Comparison of ENCODE assay signal across 29 cellular contexts in genomic region chr12:5871741-5872140, GRCh38.
"Had no signal": no experiment of that assay in that cellular context is flagged by ENCODE, and none has a peak within 500 bp of the region (broad histone marks: within the 10 kb centered on the region; RNA-seq: fewer than 3 reads in every experiment).

No MANE protein-coding gene starts in this region.

- H3K4me3 ChIP-seq: neural progenitor cell, ovary, psoas muscle, right lobe of liver, sigmoid colon, stomach, thoracic aorta, thyroid gland, tibial nerve, upper lobe of left lung, vagina had no signal

- H3K27ac ChIP-seq: neural progenitor cell, ovary, parathyroid adenoma, psoas muscle, right lobe of liver, sigmoid colon, stomach, thoracic aorta, thyroid gland, tibial nerve, upper lobe of left lung, vagina had no signal

- H3K4me1 ChIP-seq: parathyroid adenoma, psoas muscle, right lobe of liver, sigmoid colon, stomach, thyroid gland, tibial nerve, upper lobe of left lung, vagina had no signal

- H3K27me3 ChIP-seq: neural progenitor cell, ovary, right lobe of liver, thyroid gland, tibial nerve, upper lobe of left lung, vagina had no signal

- DNase-seq: naive thymus-derived CD8-positive, alpha-beta T cell; nephron progenitor cell; occipital lobe; ovary; posterior cingulate gyrus; psoas muscle; right cardiac atrium; right lobe of liver; sigmoid colon; small intestine; stimulated activated CD4-positive, alpha-beta T cell treated with anti-CD3 and anti-CD28 coated beads, Interleukin-15, amount 100 ng/mL, for 24 hours; stimulated activated CD4-positive, alpha-beta T cell treated with anti-CD3 and anti-CD28 coated beads, Interleukin-2, amount 100 ng/mL, for 24 hours; stimulated activated CD4-positive, alpha-beta T cell treated with anti-CD3 and anti-CD28 coated beads, Interleukin-2, amount 100 ng/mL, for 48 hours; stimulated activated CD4-positive, alpha-beta T cell treated with anti-CD3 and anti-CD28 coated beads, Interleukin-4, amount 100 ng/mL, for 24 hours; stimulated activated naive B cell treated with anti-CD40 and anti-IgM and Interleukin-4, amounts not matched to agents 10 μg/mL and 1 μg/mL and 100 μg/mL, for 72 hours; stimulated activated naive CD4-positive, alpha-beta T cell treated with Interleukin-2 at 50 U/mL for 16 hours; stomach; thyroid gland; trophoblast cell; upper lobe of left lung had no signal

- H3K36me3 Mint-ChIP-seq: naive thymus-derived CD8-positive, alpha-beta T cell; natural killer cell treated with Interleukin-12 subunit alpha and Interleukin-12 subunit beta and Interleukin-15 and Interleukin-18, amount 100 ng/mL, for 72 hours; neural progenitor cell; stimulated activated effector memory CD8-positive, alpha-beta T cell treated with anti-CD3 and anti-CD28 coated beads, Interleukin-12 subunit alpha, Interleukin-12 subunit beta, amount 100 ng/mL, for 72 hours; stimulated activated naive B cell treated with anti-CD40 and anti-IgM and Interleukin-4, amounts not matched to agents 10 μg/mL and 1 μg/mL and 100 μg/mL, for 72 hours had no signal

- ATAC-seq: naive thymus-derived CD8-positive, alpha-beta T cell; natural killer cell treated with Interleukin-12 subunit alpha and Interleukin-12 subunit beta and Interleukin-15 and Interleukin-18, amount 100 ng/mL, for 72 hours; psoas muscle; right cardiac atrium; right lobe of liver; stimulated activated effector memory CD8-positive, alpha-beta T cell treated with anti-CD3 and anti-CD28 coated beads, Interleukin-12 subunit alpha, Interleukin-12 subunit beta, amount 100 ng/mL, for 72 hours; stimulated activated naive B cell treated with anti-CD40 and anti-IgM and Interleukin-4, amounts not matched to agents 10 μg/mL and 1 μg/mL and 100 μg/mL, for 72 hours had no signal

- H3K4me3 Mint-ChIP-seq: naive thymus-derived CD8-positive, alpha-beta T cell; natural killer cell treated with Interleukin-12 subunit alpha and Interleukin-12 subunit beta and Interleukin-15 and Interleukin-18, amount 100 ng/mL, for 72 hours; nephron progenitor cell; neural progenitor cell; stimulated activated effector memory CD8-positive, alpha-beta T cell treated with anti-CD3 and anti-CD28 coated beads, Interleukin-12 subunit alpha, Interleukin-12 subunit beta, amount 100 ng/mL, for 72 hours; stimulated activated naive B cell treated with anti-CD40 and anti-IgM and Interleukin-4, amounts not matched to agents 10 μg/mL and 1 μg/mL and 100 μg/mL, for 72 hours; stimulated activated naive CD8-positive, alpha-beta T cell treated with anti-CD3 and anti-CD28 coated beads, Interleukin-15, Interleukin-2, amounts not matched to agents 100 ng/mL and 50 ng/mL, for 24 hours had no signal

- H3K4me1 Mint-ChIP-seq: naive thymus-derived CD8-positive, alpha-beta T cell; nephron progenitor cell; stimulated activated effector memory CD8-positive, alpha-beta T cell treated with anti-CD3 and anti-CD28 coated beads, Interleukin-12 subunit alpha, Interleukin-12 subunit beta, amount 100 ng/mL, for 72 hours; stimulated activated naive B cell treated with anti-CD40 and anti-IgM and Interleukin-4, amounts not matched to agents 10 μg/mL and 1 μg/mL and 100 μg/mL, for 72 hours had no signal

- H3K27ac Mint-ChIP-seq: naive thymus-derived CD8-positive, alpha-beta T cell; natural killer cell treated with Interleukin-12 subunit alpha and Interleukin-12 subunit beta and Interleukin-15 and Interleukin-18, amount 100 ng/mL, for 72 hours; nephron progenitor cell; neural progenitor cell; progenitor cell of endocrine pancreas; stimulated activated effector memory CD8-positive, alpha-beta T cell treated with anti-CD3 and anti-CD28 coated beads, Interleukin-12 subunit alpha, Interleukin-12 subunit beta, amount 100 ng/mL, for 72 hours; stimulated activated naive B cell treated with anti-CD40 and anti-IgM and Interleukin-4, amounts not matched to agents 10 μg/mL and 1 μg/mL and 100 μg/mL, for 72 hours; stimulated activated naive CD8-positive, alpha-beta T cell treated with anti-CD3 and anti-CD28 coated beads, Interleukin-15, Interleukin-2, amounts not matched to agents 100 ng/mL and 50 ng/mL, for 24 hours had no signal

- H3K9me3 ChIP-seq: ovary, psoas muscle, right lobe of liver, sigmoid colon, stomach, thoracic aorta, thyroid gland, tibial nerve, upper lobe of left lung, vagina had no signal

- H3K36me3 ChIP-seq: neural progenitor cell, ovary, right lobe of liver, sigmoid colon, stomach, thoracic aorta, thyroid gland, tibial nerve, vagina had no signal

- H3K9me3 Mint-ChIP-seq: naive thymus-derived CD8-positive, alpha-beta T cell; natural killer cell treated with Interleukin-12 subunit alpha and Interleukin-12 subunit beta and Interleukin-15 and Interleukin-18, amount 100 ng/mL, for 72 hours; nephron progenitor cell; stimulated activated effector memory CD8-positive, alpha-beta T cell treated with anti-CD3 and anti-CD28 coated beads, Interleukin-12 subunit alpha, Interleukin-12 subunit beta, amount 100 ng/mL, for 72 hours; stimulated activated naive B cell treated with anti-CD40 and anti-IgM and Interleukin-4, amounts not matched to agents 10 μg/mL and 1 μg/mL and 100 μg/mL, for 72 hours; stimulated activated naive CD8-positive, alpha-beta T cell treated with anti-CD3 and anti-CD28 coated beads, Interleukin-15, Interleukin-2, amounts not matched to agents 100 ng/mL and 50 ng/mL, for 24 hours had no signal
